In the genomic region with DNA sequence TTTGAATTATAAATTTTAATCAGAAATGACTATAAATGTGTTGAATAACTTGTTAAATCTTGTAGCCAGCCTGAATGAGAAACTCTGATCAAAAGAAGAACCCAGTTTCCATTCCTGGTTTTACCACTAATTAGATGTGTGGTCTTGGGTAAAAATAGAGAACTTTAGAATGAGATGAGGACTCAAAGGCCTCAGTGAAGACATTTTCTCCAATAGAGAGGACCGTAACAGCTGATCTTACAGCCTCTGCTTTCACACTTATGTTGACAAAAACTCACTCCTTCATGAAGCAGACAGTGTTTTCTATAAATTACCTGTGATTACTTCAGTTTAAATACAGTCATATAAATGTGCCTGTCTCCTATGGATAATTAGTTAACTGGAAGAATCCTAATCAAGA, we compare ENCODE assay signal across 29 cellular contexts.
"Had no signal": no experiment of that assay in that cellular context is flagged by ENCODE, and none has a peak within 500 bp of the region (broad histone marks: within the 10 kb centered on the region; RNA-seq: fewer than 3 reads in every experiment).

No MANE protein-coding gene starts in this region.

- ATAC-seq: foreskin keratinocyte; gastroesophageal sphincter; heart left ventricle; left colon; left ventricle myocardium superior; lower lobe of right lung; natural killer cell; psoas muscle; right cardiac atrium; stimulated activated memory B cell treated with anti-CD40 and anti-IgM and Interleukin-4, amounts not matched to agents 10 μg/mL and 1 μg/mL and 100 μg/mL, for 72 hours; stimulated activated naive CD8-positive, alpha-beta T cell treated with anti-CD3 and anti-CD28 coated beads, Interleukin-15, Interleukin-2, amounts not matched to agents 100 U/mL and 50 U/mL, for 24 hours had no signal

- H3K4me1 ChIP-seq: foreskin keratinocyte, lower lobe of right lung, psoas muscle, spleen, testis had no signal

- H3K79me2 ChIP-seq: hepatocyte had no signal

- H3K27me3 ChIP-seq: esophagus muscularis mucosa, foreskin keratinocyte, gastroesophageal sphincter, heart left ventricle, hepatocyte, ovary, sigmoid colon, spleen, testis, tibial artery had no signal

- H3K4me3 ChIP-seq: coronary artery, esophagus muscularis mucosa, gastroesophageal sphincter, heart left ventricle, hepatocyte, lower lobe of right lung, ovary, psoas muscle, sigmoid colon, skin epidermis, spleen, testis, tibial artery had no signal

- H3K9me3 ChIP-seq: gastroesophageal sphincter, ovary, sigmoid colon, testis had no signal

- H3K4me2 ChIP-seq: hepatocyte had no signal

- H3K36me3 ChIP-seq: esophagus muscularis mucosa, gastroesophageal sphincter, heart left ventricle, lower lobe of right lung, ovary, sigmoid colon, spleen, tibial artery had no signal

- H2AFZ ChIP-seq: hepatocyte had no signal

- H3K27ac ChIP-seq: coronary artery, esophagus muscularis mucosa, foreskin keratinocyte, gastroesophageal sphincter, heart left ventricle, hepatocyte, lower lobe of right lung, ovary, psoas muscle, sigmoid colon, skin epidermis, spleen, testis, tibial artery had no signal

- DNase-seq: dermis blood vessel endothelial cell; effector memory CD4-positive, alpha-beta T cell; foreskin keratinocyte; heart left ventricle; immature natural killer cell; islet precursor cell; kidney glomerular epithelial cell; left colon; left ventricle myocardium superior; lower lobe of right lung; natural killer cell; occipital lobe; ovary; posterior cingulate gyrus; psoas muscle; right cardiac atrium; sigmoid colon; spleen; stimulated activated CD4-positive, alpha-beta T cell treated with anti-CD3 and anti-CD28 coated beads, Interleukin-4, amount 100 ng/mL, for 4 hours; stimulated activated naive CD8-positive, alpha-beta T cell treated with anti-CD3 and anti-CD28 coated beads, Interleukin-15, Interleukin-2, amounts not matched to agents 100 U/mL and 50 U/mL, for 24 hours; substantia nigra; testis; tibial artery had no signal
